In genomic region chr10:74176380-74177139, GRCh38 we compare ENCODE assay signal across 1 cellular context.
TF ChIP-seq lines count a peak whose summit lies in the region.

No MANE protein-coding gene starts in this region.

TF ChIP-seq in GM12878, 131 proteins besides CTCF, POLR2A, EP300 and RAD21 (continued from another document):
- TF ChIP-seq, protein P1, sequence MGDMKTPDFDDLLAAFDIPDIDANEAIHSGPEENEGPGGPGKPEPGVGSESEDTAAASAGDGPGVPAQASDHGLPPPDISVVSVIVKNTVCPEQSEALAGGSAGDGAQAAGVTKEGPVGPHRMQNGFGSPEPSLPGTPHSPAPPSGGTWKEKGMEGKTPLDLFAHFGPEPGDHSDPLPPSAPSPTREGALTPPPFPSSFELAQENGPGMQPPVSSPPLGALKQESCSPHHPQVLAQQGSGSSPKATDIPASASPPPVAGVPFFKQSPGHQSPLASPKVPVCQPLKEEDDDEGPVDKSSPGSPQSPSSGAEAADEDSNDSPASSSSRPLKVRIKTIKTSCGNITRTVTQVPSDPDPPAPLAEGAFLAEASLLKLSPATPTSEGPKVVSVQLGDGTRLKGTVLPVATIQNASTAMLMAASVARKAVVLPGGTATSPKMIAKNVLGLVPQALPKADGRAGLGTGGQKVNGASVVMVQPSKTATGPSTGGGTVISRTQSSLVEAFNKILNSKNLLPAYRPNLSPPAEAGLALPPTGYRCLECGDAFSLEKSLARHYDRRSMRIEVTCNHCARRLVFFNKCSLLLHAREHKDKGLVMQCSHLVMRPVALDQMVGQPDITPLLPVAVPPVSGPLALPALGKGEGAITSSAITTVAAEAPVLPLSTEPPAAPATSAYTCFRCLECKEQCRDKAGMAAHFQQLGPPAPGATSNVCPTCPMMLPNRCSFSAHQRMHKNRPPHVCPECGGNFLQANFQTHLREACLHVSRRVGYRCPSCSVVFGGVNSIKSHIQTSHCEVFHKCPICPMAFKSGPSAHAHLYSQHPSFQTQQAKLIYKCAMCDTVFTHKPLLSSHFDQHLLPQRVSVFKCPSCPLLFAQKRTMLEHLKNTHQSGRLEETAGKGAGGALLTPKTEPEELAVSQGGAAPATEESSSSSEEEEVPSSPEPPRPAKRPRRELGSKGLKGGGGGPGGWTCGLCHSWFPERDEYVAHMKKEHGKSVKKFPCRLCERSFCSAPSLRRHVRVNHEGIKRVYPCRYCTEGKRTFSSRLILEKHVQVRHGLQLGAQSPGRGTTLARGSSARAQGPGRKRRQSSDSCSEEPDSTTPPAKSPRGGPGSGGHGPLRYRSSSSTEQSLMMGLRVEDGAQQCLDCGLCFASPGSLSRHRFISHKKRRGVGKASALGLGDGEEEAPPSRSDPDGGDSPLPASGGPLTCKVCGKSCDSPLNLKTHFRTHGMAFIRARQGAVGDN (IDR thresholded peaks at IDR 0.05), result peak; percentile 80; the same call in 1 of the 2 replicates
- no peak for TF ChIP-seq RFX5 (IDR thresholded peaks at IDR 0.05; ENCODE audit: low read depth, low read length)
- 0 out of 2 replicates have a peak, but pooled peaks have one; percentile 5 for TF ChIP-seq MEF2A (IDR thresholded peaks at IDR 0.05; ENCODE audit: insufficient read depth, low read depth, low read length)
- no peak; the same call in 1 of the 2 replicates for TF ChIP-seq BCL11A (IDR thresholded peaks at IDR 0.05; ENCODE audit: low read depth, low read length)
- TF ChIP-seq RAD51 (IDR thresholded peaks at IDR 0.05), result peak; percentile 96
- TF ChIP-seq RUNX3 (IDR thresholded peaks at IDR 0.05; ENCODE audit: low read length), result peak; percentile 55
- TF ChIP-seq SUZ12 (IDR thresholded peaks at IDR 0.05; ENCODE audit: unreplicated experiment), result no peak
- TF ChIP-seq, protein P2, sequence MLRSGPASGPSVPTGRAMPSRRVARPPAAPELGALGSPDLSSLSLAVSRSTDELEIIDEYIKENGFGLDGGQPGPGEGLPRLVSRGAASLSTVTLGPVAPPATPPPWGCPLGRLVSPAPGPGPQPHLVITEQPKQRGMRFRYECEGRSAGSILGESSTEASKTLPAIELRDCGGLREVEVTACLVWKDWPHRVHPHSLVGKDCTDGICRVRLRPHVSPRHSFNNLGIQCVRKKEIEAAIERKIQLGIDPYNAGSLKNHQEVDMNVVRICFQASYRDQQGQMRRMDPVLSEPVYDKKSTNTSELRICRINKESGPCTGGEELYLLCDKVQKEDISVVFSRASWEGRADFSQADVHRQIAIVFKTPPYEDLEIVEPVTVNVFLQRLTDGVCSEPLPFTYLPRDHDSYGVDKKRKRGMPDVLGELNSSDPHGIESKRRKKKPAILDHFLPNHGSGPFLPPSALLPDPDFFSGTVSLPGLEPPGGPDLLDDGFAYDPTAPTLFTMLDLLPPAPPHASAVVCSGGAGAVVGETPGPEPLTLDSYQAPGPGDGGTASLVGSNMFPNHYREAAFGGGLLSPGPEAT (IDR thresholded peaks at IDR 0.05; ENCODE audit: low read depth), result no peak
- TF ChIP-seq ELK1 (IDR thresholded peaks at IDR 0.05; ENCODE audit: low read depth, low read length), result no peak
- no peak for TF ChIP-seq ZZZ3 (IDR thresholded peaks at IDR 0.05; ENCODE audit: control insufficient read depth, insufficient read length, low read depth)
- TF ChIP-seq FOS (IDR thresholded peaks at IDR 0.05; ENCODE audit: borderline replicate concordance, extremely low read depth, insufficient read length), result no peak
